Comparison of ENCODE assay signal across 12 cellular contexts in genomic region chr17:57603541-57603940, GRCh38.
DNase-seq lines count a peak whose midpoint lies in the region; ATAC-seq and TF ChIP-seq lines count a peak whose summit lies in the region.
"Had no signal": no experiment of that assay in that cellular context is flagged by ENCODE, and none has a peak within 500 bp of the region (broad histone marks: within the 10 kb centered on the region; RNA-seq: fewer than 3 reads in every experiment).

No MANE protein-coding gene starts in this region.

- peak overlapping the region; percentile 71 to 96 (median 87) for H3K4me2 ChIP-seq in BLaER1 treated with 17β-estradiol and CSF1 and Interleukin-3, amounts not matched to agents 10 nM and 100 nM

- H3K36me3 Mint-ChIP-seq in Caco-2 (ENCODE audit: insufficient read depth, unreplicated experiment) (peaks cover 48% of the 10 kb centered on the region), activated B cell treated with CpG ODN at 0.5 μM for 24 hours (ENCODE audit: low read depth) (peaks cover 4% of the 10 kb centered on the region), naive B cell (no peaks in the 10 kb centered on the region), endothelial cell (ENCODE audit: low read depth, unreplicated experiment) (peaks cover 23% of the 10 kb centered on the region)

- peak overlapping the region; percentile 50 for H3K27ac Mint-ChIP-seq in Caco-2 (ENCODE audit: unreplicated experiment)
- H3K27ac Mint-ChIP-seq in activated B cell treated with CpG ODN at 0.5 μM for 24 hours, result peak overlapping the region; percentile 86
- peak overlapping the region in 5 of 6 donors; percentile 94 to 99 (median 98) for H3K27ac Mint-ChIP-seq in naive B cell
- H3K27ac Mint-ChIP-seq in endothelial cell (ENCODE audit: unreplicated experiment), result no peak overlapping the region

- H3K27me3 Mint-ChIP-seq in Caco-2 (ENCODE audit: insufficient read depth, unreplicated experiment), result no peaks in the 10 kb centered on the region
- H3K27me3 Mint-ChIP-seq in activated B cell treated with CpG ODN at 0.5 μM for 24 hours, result no peaks in the 10 kb centered on the region
- no peaks in the 10 kb centered on the region for H3K27me3 Mint-ChIP-seq in naive B cell
- peaks cover 10% of the 10 kb centered on the region for H3K27me3 Mint-ChIP-seq in endothelial cell (ENCODE audit: unreplicated experiment)

- CTCF ChIA-PET in Caco-2 (lab: Charles Lee), result interaction anchor here (0.6 to 1.2 kb wide), 2 partner anchors 68 to 248 kb away, joined by 3 to 4 read pairs; no protein-coding TSS in a partner anchor
- CTCF ChIA-PET in activated B cell treated with CpG ODN at 0.5 μM for 24 hours (lab: Charles Lee), result interaction anchor here (0.8 to 3.7 kb wide), 6 partner anchors 19 to 360 kb away, joined by 3 to 17 read pairs (median 4); no protein-coding TSS in a partner anchor

- no peak overlapping the region for H3K4me3 ChIP-seq in BLaER1 treated with 17β-estradiol and CSF1 and Interleukin-3, amounts not matched to agents 10 nM and 100 nM
- no peak overlapping the region for H3K4me3 ChIP-seq in Caco-2 (ENCODE audit: low read depth, low read length)
- H3K4me3 ChIP-seq: breast epithelium, lower lobe of right lung had no signal

- intact Hi-C loops in Caco-2 (cut with micrococcal nuclease; ENCODE audit: unreplicated experiment) (no loop called here), activated B cell treated with CpG ODN at 0.5 μM for 24 hours (cut with micrococcal nuclease) (loop anchor here (5.0 kb wide), 1 partner anchor 161 kb away; no protein-coding TSS in a partner anchor)

- peak overlapping the region in 7 of 11 experiments; percentile 9 to 69 (median 52); a peak in 6 of 22 replicates for H3K9ac ChIP-seq in BLaER1 treated with 17β-estradiol and CSF1 and Interleukin-3, amounts not matched to agents 10 nM and 100 nM

- H3K4me3 Mint-ChIP-seq in Caco-2 (ENCODE audit: unreplicated experiment) (no peak overlapping the region), activated B cell treated with CpG ODN at 0.5 μM for 24 hours (no peak overlapping the region), naive B cell (peak overlapping the region in 5 of 8 donors; percentile 25 to 83 (median 74)), endothelial cell (ENCODE audit: unreplicated experiment) (no peak overlapping the region)

- TF ChIP-seq CTCF in Caco-2 (IDR thresholded peaks at IDR 0.05; ENCODE audit: insufficient read depth in 1 of 2, low read depth in 1 of 2, low read length in 1 of 2, severe bottlenecking in 1 of 2, unreplicated experiment in 1 of 2) (no peak), activated B cell treated with CpG ODN at 0.5 μM for 24 hours (IDR thresholded peaks at IDR 0.05) (no peak), omental fat pad (IDR thresholded peaks at IDR 0.05) (no peak), endothelial cell (IDR thresholded peaks at IDR 0.05; ENCODE audit: unreplicated experiment) (no peak)

- no peaks in the 10 kb centered on the region for H3K9me3 ChIP-seq in BLaER1 treated with 17β-estradiol and CSF1 and Interleukin-3, amounts not matched to agents 10 nM and 100 nM (replicated peaks in 1 of 11)
- no peaks in the 10 kb centered on the region for H3K9me3 ChIP-seq in Caco-2
- H3K9me3 ChIP-seq: breast epithelium, lower lobe of right lung had no signal

- H3K4me1 Mint-ChIP-seq in Caco-2 (ENCODE audit: low read depth, unreplicated experiment), result peaks cover 10% of the 10 kb centered on the region
- peaks cover 67% of the 10 kb centered on the region for H3K4me1 Mint-ChIP-seq in activated B cell treated with CpG ODN at 0.5 μM for 24 hours
- peaks cover 57 to 80% (median 74%) of the 10 kb centered on the region in 3 donors for H3K4me1 Mint-ChIP-seq in naive B cell
- no peaks in the 10 kb centered on the region for H3K4me1 Mint-ChIP-seq in endothelial cell (ENCODE audit: unreplicated experiment)

- H3K4me1 ChIP-seq in BLaER1 treated with 17β-estradiol and CSF1 and Interleukin-3, amounts not matched to agents 10 nM and 100 nM, result peaks cover 65 to 100% (median 95%) of the 10 kb centered on the region in 10 experiments
- peaks cover 13% of the 10 kb centered on the region for H3K4me1 ChIP-seq in Caco-2

- ATAC-seq in activated B cell treated with CpG ODN at 0.5 μM for 24 hours (ENCODE audit: low read depth) (no peak), naive B cell (ENCODE audit: low read depth in 2 of 2) (no peak), omental fat pad (ENCODE audit: low FRiP score) (no peak)

- no TSS peak for BruUV-seq in Caco-2 (replicated peaks; lab: Mats Ljungman, UMichigan)

- peaks cover 0 to 28% (median 6%) of the 10 kb centered on the region in 11 experiments; a peak in 11 of 22 replicates for H4K20me1 ChIP-seq in BLaER1 treated with 17β-estradiol and CSF1 and Interleukin-3, amounts not matched to agents 10 nM and 100 nM

- H3K27ac ChIP-seq in BLaER1 treated with 17β-estradiol and CSF1 and Interleukin-3, amounts not matched to agents 10 nM and 100 nM, result peak overlapping the region in 9 of 11 experiments; percentile 34 to 78 (median 65); a peak in 14 of 22 replicates

- peaks cover 0 to 78% (median 22%) of the 10 kb centered on the region in 11 experiments; a peak in 15 of 22 replicates for H3K36me3 ChIP-seq in BLaER1 treated with 17β-estradiol and CSF1 and Interleukin-3, amounts not matched to agents 10 nM and 100 nM
- no peaks in the 10 kb centered on the region; the same call in 1 of the 2 replicates for H3K36me3 ChIP-seq in Caco-2 (ENCODE audit: control insufficient read depth, insufficient read depth, low read length)
- H3K36me3 ChIP-seq: breast epithelium, lower lobe of right lung had no signal

- POLR2A ChIA-PET in Caco-2 (lab: Charles Lee), result no interaction called here
- POLR2A ChIA-PET in activated B cell treated with CpG ODN at 0.5 μM for 24 hours (lab: Charles Lee), result interaction anchor here (0.6 to 8.2 kb wide), 7 partner anchors 19 to 348 kb away, joined by 3 to 73 read pairs (median 6); partner anchors contain the start of gene MSI2

- H3K9me3 Mint-ChIP-seq in Caco-2 (ENCODE audit: unreplicated experiment), result no peaks in the 10 kb centered on the region
- no peaks in the 10 kb centered on the region for H3K9me3 Mint-ChIP-seq in activated B cell treated with CpG ODN at 0.5 μM for 24 hours
- peaks cover 0 to 2% (median 0%) of the 10 kb centered on the region in 7 donors for H3K9me3 Mint-ChIP-seq in naive B cell
- no peaks in the 10 kb centered on the region for H3K9me3 Mint-ChIP-seq in endothelial cell (ENCODE audit: unreplicated experiment)

- H3K27me3 ChIP-seq in BLaER1 treated with 17β-estradiol and CSF1 and Interleukin-3, amounts not matched to agents 10 nM and 100 nM, result no peaks in the 10 kb centered on the region
- H3K27me3 ChIP-seq in Caco-2 (replicated peaks; ENCODE audit: control insufficient read depth, insufficient read depth, low read length), result no peaks in the 10 kb centered on the region
- H3K27me3 ChIP-seq: breast epithelium had no signal

- DNase-seq in Caco-2 (peak; percentile 12 to 43), activated B cell treated with CpG ODN at 0.5 μM for 24 hours (no peak), naive B cell (no peak), omental fat pad (ENCODE audit: low spot score) (no peak), GOT3 (lab: John Stamatoyannopoulos, UW) (no peak), dedifferentiated amniotic fluid mesenchymal stem cell (ENCODE audit: extremely low spot score) (no peak), endothelial cell (ENCODE audit: low spot score) (no peak)
- DNase-seq: HCEC 1CT, NCI-H1092 had no signal

Comparison
In these comparisons a context has a peak if more than half of its experiments do, and no peak if none do; other contexts are left out.
1. DNase-seq: peak in Caco-2 (2 of 2); none in activated B cell treated with CpG ODN at 0.5 μM for 24 hours (single experiment), naive B cell (single experiment), omental fat pad (single experiment), GOT3 (single experiment), dedifferentiated amniotic fluid mesenchymal stem cell (single experiment) and endothelial cell (single experiment).
2. H3K4me3 Mint-ChIP-seq: peak in naive B cell (5 of 8); none in Caco-2 (single experiment), activated B cell treated with CpG ODN at 0.5 μM for 24 hours (single experiment) and endothelial cell (single experiment).